Comparison of ENCODE assay signal across 41 cellular contexts in genomic region chrX:70410921-70411320, GRCh38. TPM values are rescaled to one million over a fixed set of nuclear protein-coding genes. Genes with fewer than 3 reads are reported as not detected.
"Had no signal": no experiment of that assay in that cellular context is flagged by ENCODE, and none has a peak within 500 bp of the region (broad histone marks: within the 10 kb centered on the region; RNA-seq: fewer than 3 reads in every experiment).

No MANE protein-coding gene starts in this region.

- H3K4me3 Mint-ChIP-seq: activated naive CD4-positive, alpha-beta T cell treated with anti-CD3 and anti-CD28 coated beads for 36 hours; activated naive CD4-positive, alpha-beta T cell treated with anti-CD3 and anti-CD28 coated beads, Interleukin-2, amount 10 ng/mL, durations not matched to agents 7 days and 5 days; activated naive CD4-positive, alpha-beta T cell treated with anti-CD3 and anti-CD28 coated beads, Interleukin-2, amount 50 U/mL, for 24 hours; activated naive CD8-positive, alpha-beta T cell; activated naive CD8-positive, alpha-beta T cell treated with anti-CD3 and anti-CD28 coated beads for 36 hours; activated naive CD8-positive, alpha-beta T cell treated with anti-CD3 and anti-CD28 coated beads, Interleukin-2, amount 10 ng/mL, durations not matched to agents 7 days and 5 days; activated naive CD8-positive, alpha-beta T cell treated with anti-CD3 and anti-CD28 coated beads, Interleukin-2, amount 50 U/mL, for 24 hours; activated T-cell treated with anti-CD3 and anti-CD28 coated beads, Interleukin-2, amount 50 U/mL, for 24 hours; activated T-cell treated with anti-CD3 and anti-CD28 coated beads, Interleukin-2, amount 50 U/mL, for 4 hours; activated T-cell treated with anti-CD3 and anti-CD28 coated beads, Interleukin-2, amount 50 U/mL, for 72 hours; activated T-helper 1 cell treated with anti-CD3 and anti-CD28 coated beads, Interleukin-12 subunit alpha, Interleukin-12 subunit beta, Interleukin-2, Interleukin-4 antibody, amounts not matched to agents 30 ng/mL and 10 ng/mL and 1 ng/mL, durations not matched to agents 14 hours and 24 hours and 36 hours; activated T-helper 17 cell treated with anti-CD3 and anti-CD28 coated beads, Interleukin-2, amount 50 U/mL, for 72 hours; brain; central memory CD8-positive, alpha-beta T cell had no signal

- ATAC-seq: activated naive CD4-positive, alpha-beta T cell treated with anti-CD3 and anti-CD28 coated beads, Interleukin-2, amount 50 U/mL, for 72 hours; activated naive CD8-positive, alpha-beta T cell treated with anti-CD3 and anti-CD28 coated beads, Interleukin-2, amount 50 U/mL, for 24 hours; activated T-cell treated with anti-CD3 and anti-CD28 coated beads, Interleukin-2, amount 50 U/mL, for 4 hours; activated T-cell treated with anti-CD3 and anti-CD28 coated beads, Interleukin-2, amount 50 U/mL, for 72 hours; activated T-helper 17 cell treated with anti-CD3 and anti-CD28 coated beads, Interleukin-2, amount 50 U/mL, for 72 hours; body of pancreas had no signal

- DNase-seq: activated effector memory CD4-positive, alpha-beta T cell treated with anti-CD3 and anti-CD28 coated beads, Interleukin-2, amount 50 U/mL, for 16 hours; activated effector memory CD4-positive, alpha-beta T cell treated with Interleukin-2 at 50 U/mL for 16 hours; activated gamma-delta T cell; activated gamma-delta T cell treated with Interleukin-2 at 50 U/mL for 16 hours; activated naive CD4-positive, alpha-beta T cell; activated naive CD4-positive, alpha-beta T cell treated with anti-CD3 and anti-CD28 coated beads for 36 hours; activated naive CD4-positive, alpha-beta T cell treated with anti-CD3 and anti-CD28 coated beads, Interleukin-2, amount 10 ng/mL, durations not matched to agents 7 days and 5 days; activated naive CD4-positive, alpha-beta T cell treated with anti-CD3 and anti-CD28 coated beads, Interleukin-2, amount 50 U/mL, for 16 hours; activated naive CD4-positive, alpha-beta T cell treated with Interleukin-2 at 50 U/mL for 16 hours; activated naive CD8-positive, alpha-beta T cell treated with anti-CD3 and anti-CD28 coated beads for 36 hours; activated naive CD8-positive, alpha-beta T cell treated with anti-CD3 and anti-CD28 coated beads, Interleukin-2, amount 10 ng/mL, durations not matched to agents 7 days and 5 days; activated naive CD8-positive, alpha-beta T cell treated with anti-CD3 and anti-CD28 coated beads, Interleukin-2, amount 50 U/mL, for 24 hours; activated T-cell treated with anti-CD3 and anti-CD28 coated beads, Interleukin-2, amount 50 U/mL, for 24 hours; activated T-cell treated with anti-CD3 and anti-CD28 coated beads, Interleukin-2, amount 50 U/mL, for 4 hours; activated T-cell treated with anti-CD3 and anti-CD28 coated beads, Interleukin-2, amount 50 U/mL, for 48 hours; activated T-cell treated with anti-CD3 and anti-CD28 coated beads, Interleukin-2, amount 50 U/mL, for 72 hours; adrenal gland; amniotic stem cell; amygdala; anterior cingulate cortex; aorta; body of pancreas; brain microvascular endothelial cell; caudate nucleus; central memory CD4-positive, alpha-beta T cell; cerebellar nuclear complex had no signal

- H3K27ac ChIP-seq: adrenal gland, ascending aorta, body of pancreas, brain microvascular endothelial cell, breast epithelium, cardiac muscle cell had no signal

- H3K36me3 Mint-ChIP-seq: activated naive CD4-positive, alpha-beta T cell treated with anti-CD3 and anti-CD28 coated beads, Interleukin-2, amount 50 U/mL, for 24 hours; activated naive CD8-positive, alpha-beta T cell; brain had no signal

- H3K4me1 Mint-ChIP-seq: activated naive CD4-positive, alpha-beta T cell treated with anti-CD3 and anti-CD28 coated beads, Interleukin-2, amount 10 ng/mL, durations not matched to agents 7 days and 5 days; activated naive CD4-positive, alpha-beta T cell treated with anti-CD3 and anti-CD28 coated beads, Interleukin-2, amount 50 U/mL, for 24 hours; activated naive CD8-positive, alpha-beta T cell treated with anti-CD3 and anti-CD28 coated beads for 36 hours; activated naive CD8-positive, alpha-beta T cell treated with anti-CD3 and anti-CD28 coated beads, Interleukin-2, amount 10 ng/mL, durations not matched to agents 7 days and 5 days; activated naive CD8-positive, alpha-beta T cell treated with anti-CD3 and anti-CD28 coated beads, Interleukin-2, amount 50 U/mL, for 24 hours; activated T-helper 17 cell treated with anti-CD3 and anti-CD28 coated beads, Interleukin-2, amount 50 U/mL, for 72 hours; brain; central memory CD8-positive, alpha-beta T cell had no signal

- FAIRE-seq: astrocyte, bronchial epithelial cell had no signal

- H3K4me1 ChIP-seq: adrenal gland, ascending aorta, body of pancreas, breast epithelium had no signal

- H3K27ac Mint-ChIP-seq: activated naive CD4-positive, alpha-beta T cell treated with anti-CD3 and anti-CD28 coated beads for 36 hours; activated naive CD4-positive, alpha-beta T cell treated with anti-CD3 and anti-CD28 coated beads, Interleukin-2, amount 10 ng/mL, durations not matched to agents 7 days and 5 days; activated naive CD4-positive, alpha-beta T cell treated with anti-CD3 and anti-CD28 coated beads, Interleukin-2, amount 50 U/mL, for 24 hours; activated naive CD4-positive, alpha-beta T cell treated with anti-CD3 and anti-CD28 coated beads, Interleukin-2, amount 50 U/mL, for 72 hours; activated naive CD8-positive, alpha-beta T cell; activated naive CD8-positive, alpha-beta T cell treated with anti-CD3 and anti-CD28 coated beads for 36 hours; activated naive CD8-positive, alpha-beta T cell treated with anti-CD3 and anti-CD28 coated beads, Interleukin-2, amount 10 ng/mL, durations not matched to agents 7 days and 5 days; activated naive CD8-positive, alpha-beta T cell treated with anti-CD3 and anti-CD28 coated beads, Interleukin-2, amount 50 U/mL, for 24 hours; activated T-cell treated with anti-CD3 and anti-CD28 coated beads, Interleukin-2, amount 50 U/mL, for 24 hours; activated T-cell treated with anti-CD3 and anti-CD28 coated beads, Interleukin-2, amount 50 U/mL, for 72 hours; activated T-helper 1 cell treated with anti-CD3 and anti-CD28 coated beads, Interleukin-12 subunit alpha, Interleukin-12 subunit beta, Interleukin-2, Interleukin-4 antibody, amounts not matched to agents 30 ng/mL and 10 ng/mL and 1 ng/mL, durations not matched to agents 14 hours and 24 hours and 36 hours; activated T-helper 17 cell treated with anti-CD3 and anti-CD28 coated beads, Interleukin-2, amount 50 U/mL, for 72 hours; activated T-helper 2 cell treated with anti-CD3 and anti-CD28 coated beads, Interferon-gamma antibody, Interleukin-2, Interleukin-4, amounts not matched to agents 10 μg/mL and 5 μg/mL and 100 μg/mL, durations not matched to agents 14 hours and 24 hours and 36 hours; brain had no signal

- H3K4me3 ChIP-seq: adrenal gland, ascending aorta, body of pancreas, breast epithelium, cardiac muscle cell had no signal

- H3K9me3 Mint-ChIP-seq: activated naive CD4-positive, alpha-beta T cell treated with anti-CD3 and anti-CD28 coated beads for 36 hours; activated naive CD4-positive, alpha-beta T cell treated with anti-CD3 and anti-CD28 coated beads, Interleukin-2, amount 10 ng/mL, durations not matched to agents 7 days and 5 days; activated naive CD4-positive, alpha-beta T cell treated with anti-CD3 and anti-CD28 coated beads, Interleukin-2, amount 50 U/mL, for 24 hours; activated naive CD4-positive, alpha-beta T cell treated with anti-CD3 and anti-CD28 coated beads, Interleukin-2, amount 50 U/mL, for 72 hours; activated naive CD8-positive, alpha-beta T cell treated with anti-CD3 and anti-CD28 coated beads for 36 hours; activated naive CD8-positive, alpha-beta T cell treated with anti-CD3 and anti-CD28 coated beads, Interleukin-2, amount 10 ng/mL, durations not matched to agents 7 days and 5 days; activated naive CD8-positive, alpha-beta T cell treated with anti-CD3 and anti-CD28 coated beads, Interleukin-2, amount 50 U/mL, for 24 hours; activated T-cell treated with anti-CD3 and anti-CD28 coated beads, Interleukin-2, amount 50 U/mL, for 24 hours; activated T-cell treated with anti-CD3 and anti-CD28 coated beads, Interleukin-2, amount 50 U/mL, for 4 hours; activated T-cell treated with anti-CD3 and anti-CD28 coated beads, Interleukin-2, amount 50 U/mL, for 72 hours; activated T-helper 1 cell treated with anti-CD3 and anti-CD28 coated beads, Interleukin-12 subunit alpha, Interleukin-12 subunit beta, Interleukin-2, Interleukin-4 antibody, amounts not matched to agents 30 ng/mL and 10 ng/mL and 1 ng/mL, durations not matched to agents 14 hours and 24 hours and 36 hours; activated T-helper 17 cell treated with anti-CD3 and anti-CD28 coated beads, Interleukin-2, amount 50 U/mL, for 72 hours; activated T-helper 2 cell treated with anti-CD3 and anti-CD28 coated beads, Interferon-gamma antibody, Interleukin-2, Interleukin-4, amounts not matched to agents 10 μg/mL and 5 μg/mL and 100 μg/mL, durations not matched to agents 14 hours and 24 hours and 36 hours; brain; central memory CD8-positive, alpha-beta T cell had no signal

- H3K27me3 Mint-ChIP-seq: activated naive CD4-positive, alpha-beta T cell treated with anti-CD3 and anti-CD28 coated beads, Interleukin-2, amount 10 ng/mL, durations not matched to agents 7 days and 5 days; activated naive CD4-positive, alpha-beta T cell treated with anti-CD3 and anti-CD28 coated beads, Interleukin-2, amount 50 U/mL, for 24 hours; activated naive CD8-positive, alpha-beta T cell; activated naive CD8-positive, alpha-beta T cell treated with anti-CD3 and anti-CD28 coated beads for 36 hours; activated naive CD8-positive, alpha-beta T cell treated with anti-CD3 and anti-CD28 coated beads, Interleukin-2, amount 10 ng/mL, durations not matched to agents 7 days and 5 days; activated naive CD8-positive, alpha-beta T cell treated with anti-CD3 and anti-CD28 coated beads, Interleukin-2, amount 50 U/mL, for 24 hours; activated T-helper 17 cell treated with anti-CD3 and anti-CD28 coated beads, Interleukin-2, amount 50 U/mL, for 72 hours; brain; central memory CD8-positive, alpha-beta T cell had no signal

- H3K9me3 ChIP-seq: adrenal gland, ascending aorta, body of pancreas, breast epithelium had no signal

- H3K27me3 ChIP-seq: ascending aorta, body of pancreas, brain microvascular endothelial cell, cardiac muscle cell had no signal

- H3K36me3 ChIP-seq: adrenal gland, ascending aorta, brain microvascular endothelial cell, breast epithelium, cardiac muscle cell had no signal

RNA-seq across cellular contexts. Expression of gene GDPD2, which starts 12.2 kb away (rescaled TPM):
- total RNA-seq: activated naive CD4-positive, alpha-beta T cell treated with anti-CD3 and anti-CD28 coated beads for 36 hours; activated naive CD8-positive, alpha-beta T cell treated with anti-CD3 and anti-CD28 coated beads for 36 hours; activated naive CD8-positive, alpha-beta T cell treated with anti-CD3 and anti-CD28 coated beads, Interleukin-2, amount 10 ng/mL, durations not matched to agents 7 days and 5 days; activated T-cell treated with anti-CD3 and anti-CD28 coated beads, Interleukin-2, amount 50 U/mL, for 4 hours; activated T-helper 1 cell treated with anti-CD3 and anti-CD28 coated beads, Interleukin-12 subunit alpha, Interleukin-12 subunit beta, Interleukin-2, Interleukin-4 antibody, amounts not matched to agents 30 ng/mL and 10 ng/mL and 1 ng/mL, durations not matched to agents 14 hours and 24 hours and 36 hours; adrenal gland; aorta; ascending aorta; astrocyte; bronchial epithelial cell; cardiac muscle cell; cardiac septum; chondrocyte had no signal
- polyA plus RNA-seq: cardiac muscle cell had no signal
